16 cellular contexts compared by ENCODE assay signal in the genomic region with DNA sequence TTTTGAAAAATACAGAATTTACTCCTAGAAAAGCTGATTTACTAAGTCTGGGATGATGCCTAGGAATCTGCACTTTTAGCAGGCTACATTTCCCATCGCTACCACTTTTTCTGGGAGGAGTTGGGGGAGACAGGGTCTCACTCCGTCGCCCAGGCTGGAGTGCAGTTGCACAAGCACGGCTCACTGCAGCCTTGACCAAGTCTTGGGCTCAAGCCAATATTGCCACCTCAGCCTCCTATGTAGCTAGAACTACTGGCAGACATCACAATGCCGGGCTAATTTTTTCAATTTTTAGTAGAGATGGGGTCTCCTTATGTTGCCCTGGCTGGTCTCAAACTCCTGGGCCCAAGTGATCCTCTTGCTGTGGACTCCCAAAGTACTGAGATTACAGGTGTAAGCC.
A peak's percentile ranks its signal among the peaks of the same experiment; 100 is the strongest.
DNase-seq lines count a peak whose midpoint lies in the region; ATAC-seq and TF ChIP-seq lines count a peak whose summit lies in the region.
"Had no signal": no experiment of that assay in that cellular context is flagged by ENCODE, and none has a peak within 500 bp of the region (broad histone marks: within the 10 kb centered on the region; RNA-seq: fewer than 3 reads in every experiment).

No MANE protein-coding gene starts in this region.

- H2AK9ac ChIP-seq in IMR-90 (replicated peaks; ENCODE audit: low read depth, low read length, poor library complexity): no peak overlapping the region

- H3K4me1 ChIP-seq in IMR-90 (ENCODE audit: control insufficient read depth, insufficient read depth, low read length) (peaks cover 5% of the 10 kb centered on the region; the same call in 1 of the 2 replicates), adrenal gland (replicated peaks in 1 of 2) (no peaks in the 10 kb centered on the region), neutrophil (ENCODE audit: control insufficient read depth in 1 of 2, insufficient read depth in 1 of 2, low read depth in 1 of 2, low read length in 1 of 2) (peaks cover 51 to 56% of the 10 kb centered on the region in 2 experiments), PC-3 (ENCODE audit: insufficient read depth, low read length) (no peaks in the 10 kb centered on the region)
- H3K4me1 ChIP-seq: A549, BE2C had no signal

- H3K9me2 ChIP-seq in PC-3 (replicated peaks; ENCODE audit: low read length): no peaks in the 10 kb centered on the region

- no peak overlapping the region for H3K4me3 Mint-ChIP-seq in stimulated activated naive B cell treated with anti-CD40 and anti-IgM and Interleukin-4, amounts not matched to agents 10 μg/mL and 1 μg/mL and 100 μg/mL, for 72 hours
- H3K4me3 Mint-ChIP-seq: CD4-positive, alpha-beta memory T cell had no signal

- no peak overlapping the region for H3K9ac ChIP-seq in IMR-90 (ENCODE audit: low read depth, low read length)
- no peak overlapping the region for H3K9ac ChIP-seq in PC-3 (ENCODE audit: low read length)
- H3K9ac ChIP-seq: GM23248 had no signal

- no peak overlapping the region; the same call in 1 of the 2 replicates for H3K23ac ChIP-seq in IMR-90 (ENCODE audit: low read depth, low read length)

- no peak overlapping the region for H2BK15ac ChIP-seq in IMR-90 (ENCODE audit: low read depth, low read length)

- no CpG with 5 or more reads among the region's 5 CpGs for WGBS in IMR-90 (ENCODE audit: extremely low coverage in 2 of 2, insufficient read length in 1 of 2), 2 experiments
- 36 to 50% (median 44%) methylated on average over 5 of the region's 5 CpGs for WGBS in adrenal gland, 4 donors

- DNase-seq in IMR-90 (no peak), adrenal gland (peak; percentile 38 to 68 (median 48)), iris pigment epithelial cell (ENCODE audit: low read depth) (peak; percentile 37), G401 (ENCODE audit: low spot score) (no peak), PC-3 (no peak), hippocampal formation (lab: John Stamatoyannopoulos, UW) (no peak)
- DNase-seq in stimulated activated naive B cell treated with anti-CD40 and anti-IgM and Interleukin-4, amounts not matched to agents 10 μg/mL and 1 μg/mL and 100 μg/mL, for 72 hours: no peak
- DNase-seq: BE2C; CD4-positive, alpha-beta memory T cell; DND-41; GF-D8; GM23248 had no signal

- no peaks in the 10 kb centered on the region for H3K27me3 Mint-ChIP-seq in stimulated activated naive B cell treated with anti-CD40 and anti-IgM and Interleukin-4, amounts not matched to agents 10 μg/mL and 1 μg/mL and 100 μg/mL, for 72 hours

- H3K4ac ChIP-seq in IMR-90 (ENCODE audit: low read depth, low read length): no peak overlapping the region

- H3K27ac ChIP-seq in IMR-90 (ENCODE audit: insufficient read depth, low read length) (no peak overlapping the region), adrenal gland (no peak overlapping the region), neutrophil (peak overlapping the region; percentile 73), PC-3 (ENCODE audit: low read length) (no peak overlapping the region)
- H3K27ac ChIP-seq: A549, C4-2B, GM23248, HL-60 had no signal

- BruUV-seq in IMR-90 (replicated peaks; lab: Mats Ljungman, UMichigan) (no TSS peak), PC-3 (replicated peaks; lab: Mats Ljungman, UMichigan) (no TSS peak)

- H3K9me3 Mint-ChIP-seq in stimulated activated naive B cell treated with anti-CD40 and anti-IgM and Interleukin-4, amounts not matched to agents 10 μg/mL and 1 μg/mL and 100 μg/mL, for 72 hours: no peaks in the 10 kb centered on the region
- H3K9me3 Mint-ChIP-seq: CD4-positive, alpha-beta memory T cell had no signal

- no peak overlapping the region for H2BK120ac ChIP-seq in IMR-90 (ENCODE audit: low read depth, low read length)

- no peak overlapping the region for H2BK20ac ChIP-seq in IMR-90 (ENCODE audit: low read depth, low read length)

- H3K14ac ChIP-seq in IMR-90 (replicated peaks; ENCODE audit: low read depth, low read length): no peak overlapping the region

- intact Hi-C loops in IMR-90 (cut with micrococcal nuclease): no loop called here
- intact Hi-C loops in adrenal gland (cut with DNase I): no loop called here
- intact Hi-C loops in PC-3 (cut with micrococcal nuclease): no loop called here

- H3K4me3 ChIP-seq in IMR-90 (ENCODE audit: insufficient read depth, low read depth, low read length) (no peak overlapping the region), adrenal gland (no peak overlapping the region), neutrophil (ENCODE audit: low read depth in 1 of 2, low read length in 1 of 2) (peak overlapping the region in 1 of 2 experiments; percentile 2), PC-3 (ENCODE audit: low read length) (no peak overlapping the region)
- H3K4me3 ChIP-seq: A549, GM23248 had no signal

- POLR2A ChIA-PET in IMR-90 (lab: Charles Lee; ENCODE audit: unreplicated experiment): interaction anchor here (0.5 kb wide), 1 partner anchor 25 kb away, joined by 3 read pairs; no protein-coding TSS in a partner anchor
- POLR2A ChIA-PET in PC-3 (lab: Charles Lee; ENCODE audit: unreplicated experiment): no interaction called here

- CTCF ChIA-PET in IMR-90 (lab: Yijun Ruan, JAX) (interaction anchor here (0.6 kb wide), 1 partner anchor 273 kb away, joined by 3 read pairs; no protein-coding TSS in a partner anchor), PC-3 (lab: Charles Lee) (no interaction called here)

- H3K18ac ChIP-seq in IMR-90 (ENCODE audit: low read depth, low read length): no peak overlapping the region

- ATAC-seq in IMR-90 (ENCODE audit: low read depth) (no peak), PC-3 (no peak)
- no peak for ATAC-seq in stimulated activated naive B cell treated with anti-CD40 and anti-IgM and Interleukin-4, amounts not matched to agents 10 μg/mL and 1 μg/mL and 100 μg/mL, for 72 hours (replicated peaks)
- ATAC-seq: A549 had no signal

- H4K8ac ChIP-seq in IMR-90 (ENCODE audit: low read depth in 2 of 2, low read length in 2 of 2): no peak overlapping the region

- TF ChIP-seq RAD21 in IMR-90 (IDR thresholded peaks at IDR 0.05; ENCODE audit: low read length): no peak

- in situ Hi-C loops in IMR-90 (cut with MboI; ENCODE audit: low sequenced_read_pairs): no loop called here
- in situ Hi-C loops in G401 (cut with HindIII; ENCODE audit: low sequenced_read_pairs): loop anchor here (25.0 kb wide), 1 partner anchor 98 kb away; no protein-coding TSS in a partner anchor

- dilution Hi-C loops in IMR-90 (cut with HindIII; ENCODE audit: low sequenced_read_pairs, unreplicated experiment): no loop called here

- TF ChIP-seq CTCF in IMR-90 (conservative IDR thresholded peaks at IDR 0.05; ENCODE audit: low read depth, low read length) (no peak), adrenal gland (IDR thresholded peaks at IDR 0.05) (no peak), neutrophil (IDR thresholded peaks at IDR 0.05) (no peak), PC-3 (conservative IDR thresholded peaks at IDR 0.05; ENCODE audit: low read depth, low read length) (no peak)

- peaks cover 4% of the 10 kb centered on the region; the same call in 1 of the 2 replicates for H4K20me1 ChIP-seq in IMR-90 (ENCODE audit: insufficient read depth, low read length)
- no peaks in the 10 kb centered on the region for H4K20me1 ChIP-seq in PC-3 (ENCODE audit: low read length)

- no peak for TF ChIP-seq POLR2A in IMR-90 (IDR thresholded peaks at IDR 0.05; ENCODE audit: low read depth, low read length)
- no peak for TF ChIP-seq POLR2A in adrenal gland (IDR thresholded peaks at IDR 0.05)

- H3K9me3 ChIP-seq in IMR-90 (ENCODE audit: control insufficient read depth, insufficient read depth, low read length) (no peaks in the 10 kb centered on the region), adrenal gland (replicated peaks in 1 of 3) (no peaks in the 10 kb centered on the region), neutrophil (no peaks in the 10 kb centered on the region), PC-3 (ENCODE audit: low read length) (no peaks in the 10 kb centered on the region)
- H3K9me3 ChIP-seq: A549, BE2C had no signal

- no peaks in the 10 kb centered on the region for H3K36me3 Mint-ChIP-seq in stimulated activated naive B cell treated with anti-CD40 and anti-IgM and Interleukin-4, amounts not matched to agents 10 μg/mL and 1 μg/mL and 100 μg/mL, for 72 hours
- H3K36me3 Mint-ChIP-seq: CD4-positive, alpha-beta memory T cell had no signal

- H3K27me3 ChIP-seq in IMR-90 (ENCODE audit: control insufficient read depth, insufficient read depth, low read length): no peaks in the 10 kb centered on the region
- no peaks in the 10 kb centered on the region for H3K27me3 ChIP-seq in adrenal gland
- no peaks in the 10 kb centered on the region for H3K27me3 ChIP-seq in neutrophil
- no peaks in the 10 kb centered on the region for H3K27me3 ChIP-seq in PC-3 (ENCODE audit: low read length)
- H3K27me3 ChIP-seq: BE2C had no signal

- no peaks in the 10 kb centered on the region for H3F3A ChIP-seq in PC-3 (ENCODE audit: low read length, unreplicated experiment)

- H3K27ac Mint-ChIP-seq in stimulated activated naive B cell treated with anti-CD40 and anti-IgM and Interleukin-4, amounts not matched to agents 10 μg/mL and 1 μg/mL and 100 μg/mL, for 72 hours: no peak overlapping the region
- H3K27ac Mint-ChIP-seq: CD4-positive, alpha-beta memory T cell had no signal

- H3K79me1 ChIP-seq in IMR-90 (ENCODE audit: low read depth in 1 of 2, low read length in 2 of 2): peaks cover 19 to 52% of the 10 kb centered on the region in 2 experiments

- H3K4me2 ChIP-seq in IMR-90 (ENCODE audit: low read depth, low read length) (no peak overlapping the region), PC-3 (ENCODE audit: low read length) (no peak overlapping the region)
- H3K4me2 ChIP-seq: A549 had no signal

- H3K4me1 Mint-ChIP-seq in stimulated activated naive B cell treated with anti-CD40 and anti-IgM and Interleukin-4, amounts not matched to agents 10 μg/mL and 1 μg/mL and 100 μg/mL, for 72 hours: peaks cover 0 to 1% of the 10 kb centered on the region in 2 donors
- H3K4me1 Mint-ChIP-seq: CD4-positive, alpha-beta memory T cell had no signal

- no peak overlapping the region for H4K5ac ChIP-seq in IMR-90 (ENCODE audit: low read depth, low read length)

- no peak overlapping the region for H2BK5ac ChIP-seq in IMR-90 (ENCODE audit: low read depth, low read length, poor library complexity, severe bottlenecking)

- no peak overlapping the region for H2AK5ac ChIP-seq in IMR-90 (ENCODE audit: low read depth, low read length)

- H3K79me2 ChIP-seq in PC-3 (ENCODE audit: low read length): no peaks in the 10 kb centered on the region

- H4K91ac ChIP-seq in IMR-90 (ENCODE audit: insufficient read depth, low read depth, low read length): no peak overlapping the region

- no peak overlapping the region for H2AFZ ChIP-seq in IMR-90 (replicated peaks; ENCODE audit: low read length, poor library complexity)
- H2AFZ ChIP-seq in PC-3 (ENCODE audit: low read length): no peak overlapping the region
- H2AFZ ChIP-seq: GM23248 had no signal

- no peak overlapping the region for H3K56ac ChIP-seq in IMR-90 (ENCODE audit: extremely low read depth, insufficient read depth, low read length)

- peaks cover 1% of the 10 kb centered on the region; the same call in 1 of the 2 replicates for H3K36me3 ChIP-seq in IMR-90 (ENCODE audit: control insufficient read depth, insufficient read depth, low read length)
- no peaks in the 10 kb centered on the region for H3K36me3 ChIP-seq in adrenal gland (replicated peaks in 1 of 2)
- no peaks in the 10 kb centered on the region for H3K36me3 ChIP-seq in neutrophil
- no peaks in the 10 kb centered on the region for H3K36me3 ChIP-seq in PC-3 (ENCODE audit: low read depth, low read length)
- H3K36me3 ChIP-seq: BE2C had no signal

- peaks cover 9% of the 10 kb centered on the region; the same call in 1 of the 2 replicates for H3K9me1 ChIP-seq in IMR-90 (ENCODE audit: insufficient read depth, low read length)

Comparison
In these comparisons a context has a peak if more than half of its experiments do, and no peak if none do; other contexts are left out.
1. DNase-seq: peak in adrenal gland (7 of 7) and iris pigment epithelial cell (single experiment); none in IMR-90 (single experiment), G401 (single experiment), PC-3 (single experiment), stimulated activated naive B cell treated with anti-CD40 and anti-IgM and Interleukin-4, amounts not matched to agents 10 μg/mL and 1 μg/mL and 100 μg/mL, for 72 hours (single experiment) and hippocampal formation (0 of 2).